In genomic region chr11:83908457-83908856, GRCh38 we compare ENCODE assay signal across 11 cellular contexts.
"Had no signal": no experiment of that assay in that cellular context is flagged by ENCODE, and none has a peak within 500 bp of the region (broad histone marks: within the 10 kb centered on the region; RNA-seq: fewer than 3 reads in every experiment).

No MANE protein-coding gene starts in this region.

- H3K9ac ChIP-seq: GM23248 had no signal

- H3K4me3 ChIP-seq: GM23248, GM23338, HAP-1 had no signal

- H3K27ac ChIP-seq: GM23248 had no signal

- H3K4me1 ChIP-seq: HAP-1 had no signal

- H3K9me3 ChIP-seq: HAP-1 had no signal

- H3K4me2 ChIP-seq: GM23338 had no signal

- ATAC-seq: GM23338, HCT116 had no signal

- H2AFZ ChIP-seq: GM23248, GM23338 had no signal

- H3K36me3 ChIP-seq: HAP-1 had no signal

- FAIRE-seq: H1, H54 had no signal

- DNase-seq: GM23248, GOT3, H7, H9, HCEC 1CT, HFFc6 had no signal
